Comparison of ENCODE assay signal across 18 cellular contexts in the genomic region with DNA sequence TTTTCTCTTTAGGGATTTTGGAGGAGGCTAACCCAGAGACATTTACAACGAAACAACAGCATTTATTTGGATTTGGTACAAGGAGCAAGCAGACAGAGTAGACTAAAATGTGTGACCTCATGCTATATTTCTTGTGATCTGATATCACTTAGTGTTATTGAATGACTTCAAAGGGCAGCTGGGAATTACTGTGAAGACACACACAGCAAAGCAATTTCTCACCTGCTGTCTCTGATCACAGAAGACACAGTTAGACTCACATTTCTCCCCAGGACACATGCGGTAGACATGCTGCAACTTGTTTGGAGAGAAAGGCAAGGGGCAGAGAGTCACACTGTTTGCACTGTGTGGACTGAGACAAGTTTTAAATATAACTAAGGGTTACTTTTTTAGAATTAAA.
DNase-seq lines count a peak whose midpoint lies in the region; ATAC-seq, FAIRE-seq and TF ChIP-seq lines count a peak whose summit lies in the region.
"Had no signal": no experiment of that assay in that cellular context is flagged by ENCODE, and none has a peak within 500 bp of the region (broad histone marks: within the 10 kb centered on the region; RNA-seq: fewer than 3 reads in every experiment).

No MANE protein-coding gene starts in this region.

- intact Hi-C loops in heart right ventricle (cut with DNase I) (loop anchor here in 3 of 10 donors (10.0 kb wide), 2 partner anchors 49 to 59 kb away; no protein-coding TSS in a partner anchor), cardiac septum (cut with DNase I) (no loop called here)

- ATAC-seq in heart right ventricle = peak in 1 of 8 donors; percentile 29
- no peak for ATAC-seq in HG03135 (IDR thresholded peaks at IDR 0.05; ENCODE audit: unreplicated experiment)
- ATAC-seq: pancreas had no signal

- no peak overlapping the region for H2BK15ac ChIP-seq in mesenchymal stem cell (ENCODE audit: low read depth, poor library complexity, severe bottlenecking)

- peaks cover 0 to 42% (median 18%) of the 10 kb centered on the region in 9 donors for H3K4me1 ChIP-seq in heart right ventricle
- no peaks in the 10 kb centered on the region for H3K4me1 ChIP-seq in mesenchymal stem cell (ENCODE audit: control insufficient read depth, insufficient read depth, low read depth, low read length)

- H3K4me2 ChIP-seq in mesenchymal stem cell (ENCODE audit: low read length, poor library complexity, severe bottlenecking) = no peak overlapping the region

- H3K9ac ChIP-seq in mesenchymal stem cell (ENCODE audit: low read length) = no peak overlapping the region

- no peak overlapping the region for H2BK5ac ChIP-seq in mesenchymal stem cell (ENCODE audit: low read depth, low read length, poor library complexity, severe bottlenecking)

- peaks cover 2% of the 10 kb centered on the region for H3K79me1 ChIP-seq in mesenchymal stem cell (replicated peaks; ENCODE audit: low read length, poor library complexity, severe bottlenecking)

- no peak for FAIRE-seq in bronchial epithelial cell (lab: Jason Lieb, UNC)
- FAIRE-seq: frontal cortex, G401.6, GM12892, pancreas had no signal

- H2BK120ac ChIP-seq in mesenchymal stem cell (ENCODE audit: low read depth, low read length) = no peak overlapping the region

- H3K9me3 ChIP-seq in heart right ventricle (no peaks in the 10 kb centered on the region), mesenchymal stem cell (ENCODE audit: control insufficient read depth, low read length) (no peaks in the 10 kb centered on the region)
- H3K9me3 ChIP-seq: pancreas had no signal

- DNase-seq in heart right ventricle (no peak), cardiac septum (ENCODE audit: low spot score) (no peak), bronchial epithelial cell (ENCODE audit: low read depth) (peak; percentile 93), mesenchymal stem cell (peak; percentile 25), smooth muscle cell of the brain vasculature (ENCODE audit: low read depth, low spot score) (peak; percentile 72), GM13976 (ENCODE audit: low spot score) (no peak), NCI-H524 (lab: John Stamatoyannopoulos, UW) (no peak)
- DNase-seq: activated B cell treated with CpG ODN at 0.5 μM for 24 hours; activated effector memory CD4-positive, alpha-beta T cell treated with Interleukin-2 at 50 U/mL for 16 hours; anterior cingulate cortex; dorsolateral prefrontal cortex; NCI-H2081; NCI-H774; pancreas had no signal

- H4K8ac ChIP-seq in mesenchymal stem cell (ENCODE audit: low read length) = no peak overlapping the region

- 55 to 64% methylated on average over 2 of the region's 2 CpGs for WGBS in heart right ventricle, 2 donors
- WGBS in mesenchymal stem cell = 57% methylated on average over 1 of the region's 2 CpGs

- H3K4ac ChIP-seq in mesenchymal stem cell (ENCODE audit: low read depth in 1 of 2, low read length in 2 of 2) = no peak overlapping the region

- H2BK12ac ChIP-seq in mesenchymal stem cell (ENCODE audit: low read length in 2 of 2) = no peak overlapping the region

- H4K91ac ChIP-seq in mesenchymal stem cell (ENCODE audit: low read length) = no peak overlapping the region

- TF ChIP-seq CTCF in heart right ventricle (IDR thresholded peaks at IDR 0.05) = no peak
- no peak for TF ChIP-seq CTCF in bronchial epithelial cell (IDR thresholded peaks at IDR 0.05; ENCODE audit: insufficient read depth, low read length, severe bottlenecking)
- TF ChIP-seq CTCF in GM13976 (IDR thresholded peaks at IDR 0.05; ENCODE audit: borderline replicate concordance, control extremely low read depth, extremely low read depth, insufficient read depth, missing control alignments) = no peak

- H3K14ac ChIP-seq in mesenchymal stem cell (ENCODE audit: low read length in 2 of 2) = no peak overlapping the region

- H3K36me3 ChIP-seq in heart right ventricle (peaks cover 0 to 3% (median 0%) of the 10 kb centered on the region in 9 donors), bronchial epithelial cell (ENCODE audit: control insufficient read depth, insufficient read depth, low read length) (no peaks in the 10 kb centered on the region), mesenchymal stem cell (ENCODE audit: control insufficient read depth in 1 of 2, insufficient read depth in 2 of 2, low read depth in 1 of 2, low read length in 2 of 2) (no peaks in the 10 kb centered on the region)
- H3K36me3 ChIP-seq: pancreas had no signal

- H3K4me3 ChIP-seq in heart right ventricle = no peak overlapping the region
- no peak overlapping the region for H3K4me3 ChIP-seq in bronchial epithelial cell (ENCODE audit: low read depth, low read length)
- H3K4me3 ChIP-seq in mesenchymal stem cell (ENCODE audit: insufficient read depth in 1 of 2, low read depth in 1 of 2, low read length in 2 of 2) = no peak overlapping the region
- H3K4me3 ChIP-seq: dorsolateral prefrontal cortex, pancreas had no signal

- H2AFZ ChIP-seq in mesenchymal stem cell (ENCODE audit: low read depth, low read length) = no peak overlapping the region

- in situ Hi-C loops in GM13976 (cut with MboI; ENCODE audit: low sequenced_read_pairs, unreplicated experiment) = no loop called here

- no peak overlapping the region for H3K18ac ChIP-seq in mesenchymal stem cell (ENCODE audit: low read depth in 1 of 2, low read length in 2 of 2)

- H3K27ac ChIP-seq in heart right ventricle (peak overlapping the region in 6 of 10 donors; percentile 45 to 86 (median 65)), mesenchymal stem cell (ENCODE audit: low read length, poor library complexity, severe bottlenecking) (no peak overlapping the region)
- H3K27ac ChIP-seq: dorsolateral prefrontal cortex, pancreas had no signal

- no peaks in the 10 kb centered on the region for H3K27me3 ChIP-seq in heart right ventricle
- no peaks in the 10 kb centered on the region for H3K27me3 ChIP-seq in bronchial epithelial cell (ENCODE audit: control insufficient read depth, insufficient read depth, low read length)
- H3K27me3 ChIP-seq in mesenchymal stem cell (ENCODE audit: control insufficient read depth in 1 of 2, insufficient read depth in 1 of 2, low read length in 2 of 2) = no peaks in the 10 kb centered on the region
- H3K27me3 ChIP-seq: dorsolateral prefrontal cortex, pancreas had no signal

- no peak overlapping the region for H3K23ac ChIP-seq in mesenchymal stem cell (ENCODE audit: low read length in 2 of 2)

- H2AK5ac ChIP-seq in mesenchymal stem cell (ENCODE audit: low read length, severe bottlenecking) = no peak overlapping the region

Comparison
In these comparisons a context has a peak if more than half of its experiments do, and no peak if none do; other contexts are left out.
1. DNase-seq: peak in bronchial epithelial cell (single experiment), mesenchymal stem cell (single experiment) and smooth muscle cell of the brain vasculature (single experiment); none in heart right ventricle (0 of 2), cardiac septum (single experiment), GM13976 (single experiment) and NCI-H524 (0 of 2).